In genomic region chr4:32544846-32545245, GRCh38 we compare ENCODE assay signal across 1 cellular context.
TF ChIP-seq lines count a peak whose summit lies in the region.

No MANE protein-coding gene starts in this region.

TF ChIP-seq in GM23338, 12 proteins besides CTCF, POLR2A, EP300 and RAD21 (continued from another document):
- TF ChIP-seq REST (IDR thresholded peaks at IDR 0.05; ENCODE audit: unreplicated experiment): no peak
- no peak for TF ChIP-seq CREB1 (CRISPR knock-in tag; IDR thresholded peaks at IDR 0.05; ENCODE audit: low read depth)
- no peak for TF ChIP-seq ZNF114 (CRISPR knock-in tag; IDR thresholded peaks at IDR 0.05)
- TF ChIP-seq ZNF331 (CRISPR knock-in tag; IDR thresholded peaks at IDR 0.05; ENCODE audit: low read depth): no peak
- no peak for TF ChIP-seq NANOG (IDR thresholded peaks at IDR 0.05; ENCODE audit: borderline replicate concordance)
